8 cellular contexts compared by ENCODE assay signal in genomic region chr6:28657756-28658465, GRCh38.
DNase-seq lines count a peak whose midpoint lies in the region; ATAC-seq and TF ChIP-seq lines count a peak whose summit lies in the region.

No MANE protein-coding gene starts in this region.

- peak overlapping the region; percentile 10 to 70 (median 60); a peak in 20 of 22 replicates for H3K9ac ChIP-seq in BLaER1 treated with 17β-estradiol and CSF1 and Interleukin-3, amounts not matched to agents 10 nM and 100 nM

- TF ChIP-seq POLR2A in right lobe of liver (IDR thresholded peaks at IDR 0.05), result no peak

- no peak for TF ChIP-seq CTCF in right lobe of liver (IDR thresholded peaks at IDR 0.05)

- 5% methylated on average over 27 of the region's 27 CpGs for WGBS in right lobe of liver (ENCODE audit: insufficient coverage, low coverage, low lambda C conversion rate, missing lambda C conversion rate)

- intact Hi-C loops in right lobe of liver (cut with DNase I), result no loop called here

- peak overlapping the region; percentile 52 to 72 (median 63) for H3K4me3 ChIP-seq in BLaER1 treated with 17β-estradiol and CSF1 and Interleukin-3, amounts not matched to agents 10 nM and 100 nM
- peak overlapping the region; percentile 1 to 24 (median 18) for H3K4me3 ChIP-seq in right lobe of liver

- H3K4me1 ChIP-seq in BLaER1 treated with 17β-estradiol and CSF1 and Interleukin-3, amounts not matched to agents 10 nM and 100 nM, result peaks cover 14 to 23% (median 20%) of the 10 kb centered on the region in 10 experiments
- H3K4me1 ChIP-seq in right lobe of liver, result peaks cover 0 to 6% (median 0%) of the 10 kb centered on the region in 4 donors

- DNase-seq in NCI-H1694 treated with DMSO at 0.1 percent for 48 hours (lab: John Stamatoyannopoulos, UW) (peak; percentile 46), dedifferentiated amniotic fluid mesenchymal stem cell (ENCODE audit: extremely low spot score) (peak; percentile 71), right lobe of liver (peak in 1 of 3 donors; percentile 35), NCI-H774 (lab: John Stamatoyannopoulos, UW) (no peak)
- DNase-seq in stimulated activated CD8-positive, alpha-beta memory T cell treated with anti-CD3 and anti-CD28 coated beads, Interleukin-15, amount 100 ng/mL, for 24 hours (ENCODE audit: low read depth), result peak; percentile 31

- no peaks in the 10 kb centered on the region for H4K20me1 ChIP-seq in BLaER1 treated with 17β-estradiol and CSF1 and Interleukin-3, amounts not matched to agents 10 nM and 100 nM

- peaks cover 18 to 50% (median 36%) of the 10 kb centered on the region in 11 experiments for H3K27me3 ChIP-seq in BLaER1 treated with 17β-estradiol and CSF1 and Interleukin-3, amounts not matched to agents 10 nM and 100 nM
- peaks cover 0 to 20% of the 10 kb centered on the region in 2 donors for H3K27me3 ChIP-seq in right lobe of liver

- ATAC-seq in GM21825 (IDR thresholded peaks at IDR 0.05; ENCODE audit: unreplicated experiment) (peak; percentile 50), right lobe of liver (peak in 3 of 4 donors; percentile 74 to 88 (median 82))
- ATAC-seq in activated CD4-positive, CD25-positive, alpha-beta regulatory T cell treated with anti-CD3 and anti-CD28 coated beads, Interleukin-2, amount 50 U/mL, for 24 hours, result peak; percentile 90 to 93

- H3K4me2 ChIP-seq in BLaER1 treated with 17β-estradiol and CSF1 and Interleukin-3, amounts not matched to agents 10 nM and 100 nM, result peak overlapping the region; percentile 83 to 95 (median 91)

- no peaks in the 10 kb centered on the region for H3K9me3 ChIP-seq in BLaER1 treated with 17β-estradiol and CSF1 and Interleukin-3, amounts not matched to agents 10 nM and 100 nM (replicated peaks in 1 of 11)
- H3K9me3 ChIP-seq in right lobe of liver, result no peaks in the 10 kb centered on the region

- no peaks in the 10 kb centered on the region for H3K36me3 ChIP-seq in BLaER1 treated with 17β-estradiol and CSF1 and Interleukin-3, amounts not matched to agents 10 nM and 100 nM
- no peaks in the 10 kb centered on the region for H3K36me3 ChIP-seq in right lobe of liver

- no peak overlapping the region for H3K27ac ChIP-seq in BLaER1 treated with 17β-estradiol and CSF1 and Interleukin-3, amounts not matched to agents 10 nM and 100 nM
- H3K27ac ChIP-seq in right lobe of liver, result no peak overlapping the region
